Comparison of ENCODE assay signal across 1 cellular context in the genomic region with DNA sequence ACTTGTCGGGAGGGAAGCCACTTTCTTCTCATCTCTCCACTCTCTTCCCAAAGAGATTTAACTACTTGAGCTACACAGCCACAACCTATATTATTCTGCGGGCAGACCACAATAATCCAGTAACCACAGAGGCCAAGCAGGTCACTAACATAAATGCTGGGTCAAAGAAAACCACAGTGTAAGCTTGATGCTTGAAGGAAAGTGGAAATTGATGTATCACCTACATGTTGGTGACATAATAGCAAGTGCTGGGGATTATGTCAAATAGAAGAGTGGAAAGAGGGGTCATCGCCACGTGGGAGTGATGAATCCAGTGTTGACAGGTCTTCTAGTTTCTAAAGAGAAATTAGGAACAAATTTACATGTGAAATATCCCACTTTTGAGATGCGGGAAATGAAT.
TF ChIP-seq lines count a peak whose summit lies in the region.

No MANE protein-coding gene starts in this region.

TF ChIP-seq in K562, 482 proteins besides CTCF, POLR2A, EP300 and RAD21 (continued from another document and continues in another):
- TF ChIP-seq HMG20A (CRISPR knock-in tag; conservative IDR thresholded peaks at IDR 0.05) (no peak), ATF3 (IDR thresholded peaks at IDR 0.05) (peak; percentile 45; the same call in 1 of the 2 replicates), ATF3 (CRISPR knock-in tag; conservative IDR thresholded peaks at IDR 0.05) (no peak), HNRNPH1 (optimal IDR thresholded peaks at IDR 0.05; ENCODE audit: low read depth, low read length) (no peak), TAF7 (tag; IDR thresholded peaks at IDR 0.05) (no peak), C11orf30 (IDR thresholded peaks at IDR 0.05; ENCODE audit: low read depth) (no peak), RCOR1 (IDR thresholded peaks at IDR 0.05; ENCODE audit: borderline replicate concordance in 1 of 2, low read depth in 2 of 2, low read length in 2 of 2) (peak; percentile 49 to 80; a peak in 3 of 4 replicates), NR4A1 (CRISPR knock-in tag; IDR thresholded peaks at IDR 0.05) (no peak), NR4A1 (tag; IDR thresholded peaks at IDR 0.05) (no peak), MBD2 (IDR thresholded peaks at IDR 0.05; ENCODE audit: borderline replicate concordance, low read depth) (no peak), CEBPG (CRISPR knock-in tag; IDR thresholded peaks at IDR 0.05) (no peak), CEBPG (tag; conservative IDR thresholded peaks at IDR 0.05 in 1 of 2, IDR thresholded peaks at IDR 0.05 in 1 of 2) (no peak), ZNF124 (CRISPR knock-in tag; IDR thresholded peaks at IDR 0.05) (no peak), XRCC4 (IDR thresholded peaks at IDR 0.05; ENCODE audit: extremely low read depth, insufficient read depth, insufficient read length) (no peak), ZKSCAN8 (CRISPR knock-in tag; IDR thresholded peaks at IDR 0.05) (no peak), PHF20 (IDR thresholded peaks at IDR 0.05; ENCODE audit: partially characterized antibody) (no peak), NR0B1 (IDR thresholded peaks at IDR 0.05; ENCODE audit: partially characterized antibody) (no peak), ZNF830 (CRISPR knock-in tag; IDR thresholded peaks at IDR 0.05) (no peak), FOXP1 (CRISPR knock-in tag; IDR thresholded peaks at IDR 0.05) (no peak), CREM (IDR thresholded peaks at IDR 0.05; ENCODE audit: low read depth) (no peak), KAT2B (IDR thresholded peaks at IDR 0.05; ENCODE audit: low read depth, low read length) (no peak), CBFA2T2 (conservative IDR thresholded peaks at IDR 0.05) (peak; percentile 11; the same call in 1 of the 2 replicates), ETV6 (IDR thresholded peaks at IDR 0.05; ENCODE audit: borderline replicate concordance in 1 of 2, low read depth in 2 of 2, low read length in 1 of 2) (no peak), ETV6 (CRISPR knock-in tag; IDR thresholded peaks at IDR 0.05; ENCODE audit: borderline replicate concordance) (no peak), U2AF2 (optimal IDR thresholded peaks at IDR 0.05; ENCODE audit: low read depth, low read length) (no peak), CSDE1 (IDR thresholded peaks at IDR 0.05) (no peak), ZBTB40 (IDR thresholded peaks at IDR 0.05) (no peak), ZBTB40 (CRISPR knock-in tag; IDR thresholded peaks at IDR 0.05) (no peak), EGR1 (conservative IDR thresholded peaks at IDR 0.05) (0 out of 2 replicates have a peak, but pooled peaks have one; percentile 4), PTTG1 (tag; IDR thresholded peaks at IDR 0.05; ENCODE audit: low read depth) (no peak)
- TF ChIP-seq, protein P1, sequence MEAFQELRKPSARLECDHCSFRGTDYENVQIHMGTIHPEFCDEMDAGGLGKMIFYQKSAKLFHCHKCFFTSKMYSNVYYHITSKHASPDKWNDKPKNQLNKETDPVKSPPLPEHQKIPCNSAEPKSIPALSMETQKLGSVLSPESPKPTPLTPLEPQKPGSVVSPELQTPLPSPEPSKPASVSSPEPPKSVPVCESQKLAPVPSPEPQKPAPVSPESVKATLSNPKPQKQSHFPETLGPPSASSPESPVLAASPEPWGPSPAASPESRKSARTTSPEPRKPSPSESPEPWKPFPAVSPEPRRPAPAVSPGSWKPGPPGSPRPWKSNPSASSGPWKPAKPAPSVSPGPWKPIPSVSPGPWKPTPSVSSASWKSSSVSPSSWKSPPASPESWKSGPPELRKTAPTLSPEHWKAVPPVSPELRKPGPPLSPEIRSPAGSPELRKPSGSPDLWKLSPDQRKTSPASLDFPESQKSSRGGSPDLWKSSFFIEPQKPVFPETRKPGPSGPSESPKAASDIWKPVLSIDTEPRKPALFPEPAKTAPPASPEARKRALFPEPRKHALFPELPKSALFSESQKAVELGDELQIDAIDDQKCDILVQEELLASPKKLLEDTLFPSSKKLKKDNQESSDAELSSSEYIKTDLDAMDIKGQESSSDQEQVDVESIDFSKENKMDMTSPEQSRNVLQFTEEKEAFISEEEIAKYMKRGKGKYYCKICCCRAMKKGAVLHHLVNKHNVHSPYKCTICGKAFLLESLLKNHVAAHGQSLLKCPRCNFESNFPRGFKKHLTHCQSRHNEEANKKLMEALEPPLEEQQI (IDR thresholded peaks at IDR 0.05): no peak
- TF ChIP-seq, protein P2, sequence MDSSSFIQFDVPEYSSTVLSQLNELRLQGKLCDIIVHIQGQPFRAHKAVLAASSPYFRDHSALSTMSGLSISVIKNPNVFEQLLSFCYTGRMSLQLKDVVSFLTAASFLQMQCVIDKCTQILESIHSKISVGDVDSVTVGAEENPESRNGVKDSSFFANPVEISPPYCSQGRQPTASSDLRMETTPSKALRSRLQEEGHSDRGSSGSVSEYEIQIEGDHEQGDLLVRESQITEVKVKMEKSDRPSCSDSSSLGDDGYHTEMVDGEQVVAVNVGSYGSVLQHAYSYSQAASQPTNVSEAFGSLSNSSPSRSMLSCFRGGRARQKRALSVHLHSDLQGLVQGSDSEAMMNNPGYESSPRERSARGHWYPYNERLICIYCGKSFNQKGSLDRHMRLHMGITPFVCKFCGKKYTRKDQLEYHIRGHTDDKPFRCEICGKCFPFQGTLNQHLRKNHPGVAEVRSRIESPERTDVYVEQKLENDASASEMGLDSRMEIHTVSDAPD (CRISPR knock-in tag; IDR thresholded peaks at IDR 0.05): no peak
- TF ChIP-seq, protein P3, sequence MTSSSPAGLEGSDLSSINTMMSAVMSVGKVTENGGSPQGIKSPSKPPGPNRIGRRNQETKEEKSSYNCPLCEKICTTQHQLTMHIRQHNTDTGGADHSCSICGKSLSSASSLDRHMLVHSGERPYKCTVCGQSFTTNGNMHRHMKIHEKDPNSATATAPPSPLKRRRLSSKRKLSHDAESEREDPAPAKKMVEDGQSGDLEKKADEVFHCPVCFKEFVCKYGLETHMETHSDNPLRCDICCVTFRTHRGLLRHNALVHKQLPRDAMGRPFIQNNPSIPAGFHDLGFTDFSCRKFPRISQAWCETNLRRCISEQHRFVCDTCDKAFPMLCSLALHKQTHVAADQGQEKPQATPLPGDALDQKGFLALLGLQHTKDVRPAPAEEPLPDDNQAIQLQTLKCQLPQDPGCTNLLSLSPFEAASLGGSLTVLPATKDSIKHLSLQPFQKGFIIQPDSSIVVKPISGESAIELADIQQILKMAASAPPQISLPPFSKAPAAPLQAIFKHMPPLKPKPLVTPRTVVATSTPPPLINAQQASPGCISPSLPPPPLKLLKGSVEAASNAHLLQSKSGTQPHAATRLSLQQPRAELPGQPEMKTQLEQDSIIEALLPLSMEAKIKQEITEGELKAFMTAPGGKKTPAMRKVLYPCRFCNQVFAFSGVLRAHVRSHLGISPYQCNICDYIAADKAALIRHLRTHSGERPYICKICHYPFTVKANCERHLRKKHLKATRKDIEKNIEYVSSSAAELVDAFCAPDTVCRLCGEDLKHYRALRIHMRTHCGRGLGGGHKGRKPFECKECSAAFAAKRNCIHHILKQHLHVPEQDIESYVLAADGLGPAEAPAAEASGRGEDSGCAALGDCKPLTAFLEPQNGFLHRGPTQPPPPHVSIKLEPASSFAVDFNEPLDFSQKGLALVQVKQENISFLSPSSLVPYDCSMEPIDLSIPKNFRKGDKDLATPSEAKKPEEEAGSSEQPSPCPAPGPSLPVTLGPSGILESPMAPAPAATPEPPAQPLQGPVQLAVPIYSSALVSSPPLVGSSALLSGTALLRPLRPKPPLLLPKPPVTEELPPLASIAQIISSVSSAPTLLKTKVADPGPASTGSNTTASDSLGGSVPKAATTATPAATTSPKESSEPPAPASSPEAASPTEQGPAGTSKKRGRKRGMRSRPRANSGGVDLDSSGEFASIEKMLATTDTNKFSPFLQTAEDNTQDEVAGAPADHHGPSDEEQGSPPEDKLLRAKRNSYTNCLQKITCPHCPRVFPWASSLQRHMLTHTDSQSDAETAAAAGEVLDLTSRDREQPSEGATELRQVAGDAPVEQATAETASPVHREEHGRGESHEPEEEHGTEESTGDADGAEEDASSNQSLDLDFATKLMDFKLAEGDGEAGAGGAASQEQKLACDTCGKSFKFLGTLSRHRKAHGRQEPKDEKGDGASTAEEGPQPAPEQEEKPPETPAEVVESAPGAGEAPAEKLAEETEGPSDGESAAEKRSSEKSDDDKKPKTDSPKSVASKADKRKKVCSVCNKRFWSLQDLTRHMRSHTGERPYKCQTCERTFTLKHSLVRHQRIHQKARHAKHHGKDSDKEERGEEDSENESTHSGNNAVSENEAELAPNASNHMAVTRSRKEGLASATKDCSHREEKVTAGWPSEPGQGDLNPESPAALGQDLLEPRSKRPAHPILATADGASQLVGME (CRISPR knock-in tag; IDR thresholded peaks at IDR 0.05): no peak
- TF ChIP-seq, protein P4, sequence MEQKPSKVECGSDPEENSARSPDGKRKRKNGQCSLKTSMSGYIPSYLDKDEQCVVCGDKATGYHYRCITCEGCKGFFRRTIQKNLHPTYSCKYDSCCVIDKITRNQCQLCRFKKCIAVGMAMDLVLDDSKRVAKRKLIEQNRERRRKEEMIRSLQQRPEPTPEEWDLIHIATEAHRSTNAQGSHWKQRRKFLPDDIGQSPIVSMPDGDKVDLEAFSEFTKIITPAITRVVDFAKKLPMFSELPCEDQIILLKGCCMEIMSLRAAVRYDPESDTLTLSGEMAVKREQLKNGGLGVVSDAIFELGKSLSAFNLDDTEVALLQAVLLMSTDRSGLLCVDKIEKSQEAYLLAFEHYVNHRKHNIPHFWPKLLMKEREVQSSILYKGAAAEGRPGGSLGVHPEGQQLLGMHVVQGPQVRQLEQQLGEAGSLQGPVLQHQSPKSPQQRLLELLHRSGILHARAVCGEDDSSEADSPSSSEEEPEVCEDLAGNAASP (IDR thresholded peaks at IDR 0.05): no peak
- TF ChIP-seq, protein P5, sequence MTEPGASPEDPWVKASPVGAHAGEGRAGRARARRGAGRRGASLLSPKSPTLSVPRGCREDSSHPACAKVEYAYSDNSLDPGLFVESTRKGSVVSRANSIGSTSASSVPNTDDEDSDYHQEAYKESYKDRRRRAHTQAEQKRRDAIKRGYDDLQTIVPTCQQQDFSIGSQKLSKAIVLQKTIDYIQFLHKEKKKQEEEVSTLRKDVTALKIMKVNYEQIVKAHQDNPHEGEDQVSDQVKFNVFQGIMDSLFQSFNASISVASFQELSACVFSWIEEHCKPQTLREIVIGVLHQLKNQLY (CRISPR knock-in tag; conservative IDR thresholded peaks at IDR 0.05): no peak
